ENCODE assay signal across 10 cellular contexts in the genomic region with DNA sequence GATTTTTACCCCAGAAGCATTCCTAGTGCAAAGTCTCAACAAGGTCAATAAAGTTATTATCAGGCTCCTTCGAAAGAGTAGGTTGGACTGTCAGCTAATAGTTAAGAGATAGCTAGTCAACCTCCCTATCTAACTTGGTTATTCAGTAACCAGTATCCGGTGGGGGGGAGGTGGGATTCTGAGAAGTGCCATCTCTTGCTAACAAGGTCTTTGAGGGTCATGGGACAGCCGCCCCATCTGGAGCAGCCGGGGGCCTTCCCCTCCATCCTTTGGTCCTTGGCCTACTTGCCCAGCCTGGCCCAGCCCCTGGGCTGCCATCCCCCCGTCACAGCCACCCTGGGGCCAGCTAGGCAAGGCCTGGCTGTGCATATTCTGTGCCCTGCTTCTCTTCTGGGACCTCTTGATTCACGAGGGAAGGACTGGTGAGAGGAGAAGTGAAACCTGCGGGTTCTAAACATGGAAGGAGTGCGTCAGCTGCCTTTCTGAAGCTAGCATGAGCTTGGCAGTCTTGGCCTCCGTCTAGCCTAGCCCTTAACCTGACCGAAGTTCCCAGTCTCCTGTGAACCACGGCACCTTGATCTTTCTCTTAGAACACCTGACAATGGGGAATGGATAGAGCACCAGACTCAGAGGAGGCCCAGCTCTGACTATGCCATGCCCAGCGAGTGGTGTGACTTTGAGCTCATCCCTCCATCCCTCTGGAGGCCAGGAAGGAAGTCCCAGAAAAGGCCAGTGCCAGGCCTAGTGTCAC. TPM values are rescaled to one million over a fixed set of nuclear protein-coding genes. Genes with fewer than 3 reads are reported as not detected.
DNase-seq lines count a peak whose midpoint lies in the region; ATAC-seq and TF ChIP-seq lines count a peak whose summit lies in the region.
"Had no signal": no experiment of that assay in that cellular context is flagged by ENCODE, and none has a peak within 500 bp of the region (broad histone marks: within the 10 kb centered on the region; RNA-seq: fewer than 3 reads in every experiment).

No MANE protein-coding gene starts in this region.

- H3K4me1 Mint-ChIP-seq in T-helper 2 cell treated with Interferon-gamma antibody and Interleukin-4, amounts not matched to agents 5 μg/mL and 100 μg/mL, for 36 hours (ENCODE audit: low read depth): peaks cover 15% of the 10 kb centered on the region

- H3K4me1 ChIP-seq in hepatocyte (ENCODE audit: insufficient read depth): peaks cover 21% of the 10 kb centered on the region

- H3K36me3 Mint-ChIP-seq in T-helper 2 cell treated with Interferon-gamma antibody and Interleukin-4, amounts not matched to agents 5 μg/mL and 100 μg/mL, for 36 hours (ENCODE audit: low read depth): no peaks in the 10 kb centered on the region
- H3K36me3 Mint-ChIP-seq: T-cell had no signal

- H3K27me3 Mint-ChIP-seq in T-helper 2 cell treated with Interferon-gamma antibody and Interleukin-4, amounts not matched to agents 5 μg/mL and 100 μg/mL, for 36 hours (ENCODE audit: low read depth): peaks cover 8% of the 10 kb centered on the region

- TF ChIP-seq CTCF in GM12865 (IDR thresholded peaks at IDR 0.05; ENCODE audit: insufficient read depth, low read depth, low read length, missing control alignments) (no peak), HL-60 (IDR thresholded peaks at IDR 0.05; ENCODE audit: insufficient read depth, low read length) (no peak), hepatocyte (IDR thresholded peaks at IDR 0.05; ENCODE audit: poor library complexity) (no peak)

- H3K27ac ChIP-seq in HL-60 (replicated peaks): peak overlapping the region; percentile 73; the same call in 1 of the 2 replicates
- H3K27ac ChIP-seq in hepatocyte: peak overlapping the region; percentile 80

- no peaks in the 10 kb centered on the region for H3K9me2 ChIP-seq in hepatocyte (replicated peaks; ENCODE audit: insufficient read depth)

- ATAC-seq in GM21576 (IDR thresholded peaks at IDR 0.05; ENCODE audit: unreplicated experiment): peak; percentile 84
- ATAC-seq: T-cell had no signal

- H4K20me1 ChIP-seq in hepatocyte (ENCODE audit: insufficient read depth, poor library complexity, severe bottlenecking): no peaks in the 10 kb centered on the region

- DNase-seq in GM12865 (ENCODE audit: low read depth): peak; percentile 90
- DNase-seq in HL-60 (ENCODE audit: low read depth in 1 of 2, low spot score in 1 of 2): peak in 1 of 2 experiments; percentile 72
- peak; percentile 32 for DNase-seq in hepatocyte (ENCODE audit: low spot score)
- no peak for DNase-seq in activated naive CD4-positive, alpha-beta T cell treated with Interleukin-2 at 50 U/mL for 16 hours
- no peak for DNase-seq in EL
- no peak for DNase-seq in DMS 273 (lab: John Stamatoyannopoulos, UW; ENCODE audit: unreplicated experiment)
- DNase-seq in T-helper 2 cell treated with Interferon-gamma antibody and Interleukin-4, amounts not matched to agents 5 μg/mL and 100 μg/mL, for 36 hours (ENCODE audit: low spot score): no peak

- WGBS in hepatocyte (ENCODE audit: low lambda C conversion rate, missing lambda C conversion rate): 86% methylated on average over 12 of the region's 12 CpGs

- H3K4me3 Mint-ChIP-seq in T-helper 2 cell treated with Interferon-gamma antibody and Interleukin-4, amounts not matched to agents 5 μg/mL and 100 μg/mL, for 36 hours: no peak overlapping the region
- H3K4me3 Mint-ChIP-seq: T-cell had no signal

- H3K36me3 ChIP-seq in hepatocyte (replicated peaks; ENCODE audit: insufficient read depth, low read depth): no peaks in the 10 kb centered on the region

- no peak overlapping the region for H3K27ac Mint-ChIP-seq in T-helper 2 cell treated with Interferon-gamma antibody and Interleukin-4, amounts not matched to agents 5 μg/mL and 100 μg/mL, for 36 hours
- H3K27ac Mint-ChIP-seq: progenitor cell of endocrine pancreas, T-cell had no signal

- H3K9me3 Mint-ChIP-seq in T-helper 2 cell treated with Interferon-gamma antibody and Interleukin-4, amounts not matched to agents 5 μg/mL and 100 μg/mL, for 36 hours: no peaks in the 10 kb centered on the region
- H3K9me3 Mint-ChIP-seq: T-cell had no signal

- no peaks in the 10 kb centered on the region for H3K79me2 ChIP-seq in hepatocyte

- H2AFZ ChIP-seq in hepatocyte: no peak overlapping the region

- no peaks in the 10 kb centered on the region for H3K9me3 ChIP-seq in hepatocyte (ENCODE audit: low read depth)

- H3K4me3 ChIP-seq in GM12865 (ENCODE audit: low read depth, low read length) (no peak overlapping the region), HL-60 (replicated peaks; ENCODE audit: insufficient read depth, low read length) (no peak overlapping the region), hepatocyte (no peak overlapping the region)

- H3K4me2 ChIP-seq in hepatocyte: peak overlapping the region; percentile 44

- no peaks in the 10 kb centered on the region for H3K27me3 ChIP-seq in HL-60 (ENCODE audit: insufficient read depth, poor library complexity, severe bottlenecking)
- H3K27me3 ChIP-seq in hepatocyte: no peaks in the 10 kb centered on the region

RNA-seq across cellular contexts. Expression of a gene that starts 9.3 kb away (rescaled TPM):
- 2.1 and 2.8 TPM in 2 replicates for total RNA-seq in hepatocyte
- polyA plus RNA-seq in hepatocyte: 0.22 and 3.9 TPM in 2 replicates

RNA-seq across cellular contexts. Expression of a gene that starts 39.0 kb away (rescaled TPM):
- total RNA-seq in hepatocyte: 20.6 and 21.1 TPM in 2 replicates
- polyA plus RNA-seq in hepatocyte: 20.7 and 24.6 TPM in 2 replicates

Comparison
In these comparisons a context has a peak if more than half of its experiments do, and no peak if none do; other contexts are left out.
1. DNase-seq: peak in GM12865 (single experiment) and hepatocyte (single experiment); none in activated naive CD4-positive, alpha-beta T cell treated with Interleukin-2 at 50 U/mL for 16 hours (single experiment), EL (single experiment), DMS 273 (single experiment) and T-helper 2 cell treated with Interferon-gamma antibody and Interleukin-4, amounts not matched to agents 5 μg/mL and 100 μg/mL, for 36 hours (single experiment).